ENCODE assay signal across 19 cellular contexts in genomic region chr4:114021445-114021844, GRCh38. TPM values are rescaled to one million over a fixed set of nuclear protein-coding genes. Genes with fewer than 3 reads are reported as not detected.
"Had no signal": no experiment of that assay in that cellular context is flagged by ENCODE, and none has a peak within 500 bp of the region (broad histone marks: within the 10 kb centered on the region; RNA-seq: fewer than 3 reads in every experiment).

No MANE protein-coding gene starts in this region.

- H3K36me3 ChIP-seq: left lung, pancreas, thoracic aorta, upper lobe of right lung had no signal

- H3K27me3 ChIP-seq: left lung, pancreas, upper lobe of right lung had no signal

- H3K4me3 ChIP-seq: left lung, pancreas, thoracic aorta, upper lobe of right lung had no signal

- H3K4me1 ChIP-seq: left lung, pancreas, upper lobe of right lung had no signal

- ATAC-seq: activated CD4-positive, CD25-positive, alpha-beta regulatory T cell treated with anti-CD3 and anti-CD28 coated beads, Interleukin-2, amount 50 U/mL, for 24 hours; left lung; pancreas; upper lobe of right lung had no signal

- DNase-seq: activated CD4-positive, alpha-beta T cell treated with anti-CD3 and anti-CD28 coated beads, Interleukin-2, amount 50 U/mL, for 1 hour; activated CD8-positive, alpha-beta memory T cell treated with anti-CD3 and anti-CD28 coated beads for 24 hours; activated naive CD8-positive, alpha-beta T cell treated with anti-CD3 and anti-CD28 coated beads, Interleukin-2, amount 10 ng/mL, durations not matched to agents 7 days and 5 days; anterior cingulate cortex; effector memory CD4-positive, alpha-beta T cell; foreskin fibroblast; glutamatergic neuron; hypothalamus; kidney; left lung; mammary epithelial cell; naive B cell; pancreas; stimulated activated CD4-positive, alpha-beta T cell treated with anti-CD3 and anti-CD28 coated beads, Interleukin-12 subunit alpha, Interleukin-12 subunit beta, amount 100 ng/mL, for 4 hours; stimulated activated CD4-positive, alpha-beta T cell treated with anti-CD3 and anti-CD28 coated beads, Interleukin-2, amount 100 ng/mL, for 24 hours; upper lobe of right lung had no signal

- H3K27ac ChIP-seq: left lung, pancreas, thoracic aorta, upper lobe of right lung had no signal

RNA-seq across cellular contexts. Expression of gene ARSJ, which starts 42.0 kb away (rescaled TPM):
- total RNA-seq: activated T-helper 1 cell treated with anti-CD3 and anti-CD28 coated beads, Interleukin-12 subunit alpha, Interleukin-12 subunit beta, Interleukin-2, Interleukin-4 antibody, amounts not matched to agents 30 ng/mL and 10 ng/mL and 1 ng/mL, durations not matched to agents 14 hours and 24 hours and 36 hours had no signal
